Comparison of ENCODE assay signal across 11 cellular contexts in the genomic region with DNA sequence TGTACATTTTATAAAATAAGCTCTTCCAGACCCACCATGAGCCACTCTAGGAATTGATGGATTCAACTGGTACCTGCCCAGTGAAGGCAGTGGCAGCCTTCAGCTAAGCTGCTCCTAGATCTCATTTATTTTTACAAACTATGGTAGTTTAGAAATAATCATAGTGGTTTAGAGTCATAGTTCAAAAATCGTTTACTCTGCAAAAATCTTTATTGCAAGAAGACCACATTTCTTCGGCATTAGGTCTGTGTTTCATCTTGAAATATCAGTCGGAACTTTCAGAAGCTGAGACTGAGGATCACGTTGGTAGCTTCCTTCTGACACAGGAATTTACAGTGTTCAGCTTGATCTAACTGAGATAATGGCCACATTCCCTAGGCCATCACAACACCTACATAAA.
"Had no signal": no experiment of that assay in that cellular context is flagged by ENCODE, and none has a peak within 500 bp of the region (broad histone marks: within the 10 kb centered on the region; RNA-seq: fewer than 3 reads in every experiment).

No MANE protein-coding gene starts in this region.

- H3K9ac ChIP-seq: GM23248, KMS-11 had no signal

- ATAC-seq: HCT116 had no signal

- H3K27ac ChIP-seq: GM23248, HL-60, KMS-11 had no signal

- DNase-seq: GM23248, GOT3, H9, HFFc6, IMR-90, Karpas-422, KBM-7 had no signal

- FAIRE-seq: H54 had no signal

- H2AFZ ChIP-seq: GM23248 had no signal

- H3K4me2 ChIP-seq: KMS-11 had no signal

- H3K4me3 ChIP-seq: GM23248 had no signal
